Comparison of ENCODE assay signal across 16 cellular contexts in the genomic region with DNA sequence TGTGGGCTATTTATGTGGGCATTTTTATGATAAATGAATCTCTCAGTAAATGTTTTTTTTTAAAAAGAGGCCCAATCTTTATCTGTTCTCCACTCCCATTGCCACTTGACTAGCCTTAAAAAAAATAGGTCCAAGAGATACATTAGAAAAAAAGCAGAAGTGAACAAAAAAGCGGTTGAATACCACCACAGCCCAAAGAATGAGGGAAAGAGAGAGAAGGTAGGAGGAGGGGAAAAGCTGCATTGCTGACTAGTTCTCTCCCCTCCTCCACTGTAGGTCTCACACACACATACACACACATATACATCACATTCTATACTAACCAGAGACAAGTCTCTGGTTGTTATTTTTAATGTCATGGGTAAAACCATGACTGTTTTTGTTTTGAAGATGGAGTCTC.
DNase-seq lines count a peak whose midpoint lies in the region; ATAC-seq and TF ChIP-seq lines count a peak whose summit lies in the region.
"Had no signal": no experiment of that assay in that cellular context is flagged by ENCODE, and none has a peak within 500 bp of the region (broad histone marks: within the 10 kb centered on the region; RNA-seq: fewer than 3 reads in every experiment).

No MANE protein-coding gene starts in this region.

- H3K4me3 ChIP-seq in CD8-positive, alpha-beta T cell (ENCODE audit: low read depth, low read length): no peak overlapping the region
- no peak overlapping the region for H3K4me3 ChIP-seq in left ventricle myocardium inferior

- CTCF ChIA-PET in CD8-positive, alpha-beta T cell (lab: Charles Lee): no interaction called here

- intact Hi-C loops in CD8-positive, alpha-beta T cell (cut with DNase I, micrococcal nuclease): loop anchor here (5.0 to 10.0 kb wide), 3 partner anchors 46 to 57 kb away; no protein-coding TSS in a partner anchor
- intact Hi-C loops in left ventricle myocardium inferior (cut with micrococcal nuclease): no loop called here

- TF ChIP-seq CTCF in CD8-positive, alpha-beta T cell (IDR thresholded peaks at IDR 0.05): no peak
- TF ChIP-seq CTCF in left ventricle myocardium inferior (IDR thresholded peaks at IDR 0.05; ENCODE audit: borderline replicate concordance): no peak

- peaks cover 47% of the 10 kb centered on the region for H3K36me3 ChIP-seq in CD8-positive, alpha-beta T cell (ENCODE audit: insufficient read depth, low read length)
- H3K36me3 ChIP-seq in left ventricle myocardium inferior: no peaks in the 10 kb centered on the region

- H3K27ac Mint-ChIP-seq in CD8-positive, alpha-beta T cell: peak overlapping the region; percentile 34
- H3K27ac Mint-ChIP-seq: activated T-cell treated with anti-CD3 and anti-CD28 coated beads, Interleukin-2, amount 50 U/mL, for 72 hours; progenitor cell of endocrine pancreas; T-helper 1 cell treated with Interleukin-12 subunit alpha and Interleukin-12 subunit beta and Interleukin-4 antibody, amounts not matched to agents 30 μg/mL and 1 μg/mL, for 36 hours had no signal

- no peaks in the 10 kb centered on the region for H3K4me1 Mint-ChIP-seq in CD8-positive, alpha-beta T cell (ENCODE audit: low read depth)

- POLR2A ChIA-PET in CD8-positive, alpha-beta T cell (lab: Charles Lee): no interaction called here

- H3K27me3 ChIP-seq in CD8-positive, alpha-beta T cell (ENCODE audit: insufficient read depth, low read length): no peaks in the 10 kb centered on the region
- H3K27me3 ChIP-seq in left ventricle myocardium inferior (ENCODE audit: low read depth): no peaks in the 10 kb centered on the region

- no peaks in the 10 kb centered on the region for H3K9me3 Mint-ChIP-seq in CD8-positive, alpha-beta T cell
- H3K9me3 Mint-ChIP-seq: activated T-cell treated with anti-CD3 and anti-CD28 coated beads, Interleukin-2, amount 50 U/mL, for 72 hours; T-helper 1 cell treated with Interleukin-12 subunit alpha and Interleukin-12 subunit beta and Interleukin-4 antibody, amounts not matched to agents 30 μg/mL and 1 μg/mL, for 36 hours had no signal

- no peaks in the 10 kb centered on the region for H3K9me3 ChIP-seq in CD8-positive, alpha-beta T cell (ENCODE audit: low read length)
- no peaks in the 10 kb centered on the region for H3K9me3 ChIP-seq in left ventricle myocardium inferior (replicated peaks)

- no peak overlapping the region for H3K4me3 Mint-ChIP-seq in CD8-positive, alpha-beta T cell
- H3K4me3 Mint-ChIP-seq: activated T-cell treated with anti-CD3 and anti-CD28 coated beads, Interleukin-2, amount 50 U/mL, for 72 hours; T-helper 1 cell treated with Interleukin-12 subunit alpha and Interleukin-12 subunit beta and Interleukin-4 antibody, amounts not matched to agents 30 μg/mL and 1 μg/mL, for 36 hours had no signal

- no peak overlapping the region for H3K27ac ChIP-seq in CD8-positive, alpha-beta T cell (ENCODE audit: low read depth, low read length)
- H3K27ac ChIP-seq in left ventricle myocardium inferior (replicated peaks): no peak overlapping the region
- H3K27ac ChIP-seq: epithelial cell of prostate had no signal

- peaks cover 62% of the 10 kb centered on the region for H3K36me3 Mint-ChIP-seq in CD8-positive, alpha-beta T cell

- no peaks in the 10 kb centered on the region for H3K4me1 ChIP-seq in CD8-positive, alpha-beta T cell (ENCODE audit: insufficient read depth, low read length)
- H3K4me1 ChIP-seq in left ventricle myocardium inferior: no peaks in the 10 kb centered on the region

- H3K27me3 Mint-ChIP-seq in CD8-positive, alpha-beta T cell (ENCODE audit: low read depth): no peaks in the 10 kb centered on the region
- H3K27me3 Mint-ChIP-seq: progenitor cell of endocrine pancreas had no signal

- no peak for ATAC-seq in CD8-positive, alpha-beta T cell
- ATAC-seq in GM21423 (IDR thresholded peaks at IDR 0.05; ENCODE audit: unreplicated experiment) (peak; percentile 60), HG03432 (IDR thresholded peaks at IDR 0.05; ENCODE audit: unreplicated experiment) (peak; percentile 72), HG02571 (IDR thresholded peaks at IDR 0.05; ENCODE audit: unreplicated experiment) (no peak), HG03520 (IDR thresholded peaks at IDR 0.05; ENCODE audit: unreplicated experiment) (no peak)
- ATAC-seq: activated T-cell treated with anti-CD3 and anti-CD28 coated beads, Interleukin-2, amount 50 U/mL, for 72 hours; Panc1 had no signal

- no peak for DNase-seq in CD8-positive, alpha-beta T cell
- DNase-seq in SKM-1 (lab: John Stamatoyannopoulos, UW; ENCODE audit: unreplicated experiment): peak; percentile 27
- no peak for DNase-seq in activated CD4-positive, CD25-positive, alpha-beta regulatory T cell (lab: John Stamatoyannopoulos, UW)
- DNase-seq in left ventricle myocardium inferior: no peak
- DNase-seq: activated CD4-positive, alpha-beta T cell treated with anti-CD3 and anti-CD28 coated beads, Interleukin-2, amount 50 U/mL, for 1 hour; activated T-cell treated with anti-CD3 and anti-CD28 coated beads, Interleukin-2, amount 50 U/mL, for 72 hours; amygdala; trophoblast cell had no signal

Comparison
In these comparisons a context has a peak if more than half of its experiments do, and no peak if none do; other contexts are left out.
1. ATAC-seq: peak in GM21423 (single experiment) and HG03432 (single experiment); none in CD8-positive, alpha-beta T cell (single experiment), HG02571 (single experiment) and HG03520 (single experiment).